ENCODE assay signal across 9 cellular contexts in genomic region chr1:225962440-225962975, GRCh38. TPM values are rescaled to one million over a fixed set of nuclear protein-coding genes. Genes with fewer than 3 reads are reported as not detected.
A peak's percentile ranks its signal among the peaks of the same experiment; 100 is the strongest.
DNase-seq lines count a peak whose midpoint lies in the region; ATAC-seq and TF ChIP-seq lines count a peak whose summit lies in the region.
"Had no signal": no experiment of that assay in that cellular context is flagged by ENCODE, and none has a peak within 500 bp of the region (broad histone marks: within the 10 kb centered on the region; RNA-seq: fewer than 3 reads in every experiment).

No MANE protein-coding gene starts in this region.

- no peak overlapping the region for H3K4me3 ChIP-seq in WI38 (ENCODE audit: low read depth, low read length)

- no peak overlapping the region for H3K27ac Mint-ChIP-seq in brain

- ATAC-seq in GM18505 (IDR thresholded peaks at IDR 0.05; ENCODE audit: unreplicated experiment) (peak; percentile 76), HG03159 (IDR thresholded peaks at IDR 0.05; ENCODE audit: unreplicated experiment) (peak; percentile 83), GM18520 (IDR thresholded peaks at IDR 0.05; ENCODE audit: unreplicated experiment) (no peak)

- H3K4me3 Mint-ChIP-seq in brain, result no peak overlapping the region

- TF ChIP-seq CTCF in WI38 (IDR thresholded peaks at IDR 0.05; ENCODE audit: low read depth, low read length) (peak; percentile 65), brain (conservative IDR thresholded peaks at IDR 0.05) (peak; percentile 38 to 70)

- DNase-seq in mesenteric fat pad (ENCODE audit: low spot score) (peak; percentile 88), NCI-H2081 treated with DMSO at 0.1 percent for 48 hours (lab: John Stamatoyannopoulos, UW) (no peak)
- peak; percentile 42 for DNase-seq in stimulated activated naive CD4-positive, alpha-beta T cell treated with Interleukin-2 at 50 U/mL for 16 hours (lab: John Stamatoyannopoulos, UW)

- H3K9me3 Mint-ChIP-seq in brain, result peaks cover 0 to 4% (median 0%) of the 10 kb centered on the region in 5 experiments

- H3K27me3 Mint-ChIP-seq in brain, result peaks cover 7% of the 10 kb centered on the region

- H3K4me1 Mint-ChIP-seq in brain, result no peaks in the 10 kb centered on the region

- no peak for TF ChIP-seq POLR2A in GM18505 (IDR thresholded peaks at IDR 0.05; ENCODE audit: borderline replicate concordance, extremely low read depth, insufficient read depth, insufficient read length)

- no peaks in the 10 kb centered on the region for H3K36me3 Mint-ChIP-seq in brain

RNA-seq across cellular contexts. Expression of gene LEFTY2, which starts 21.5 kb away (rescaled TPM):
- 1.7 TPM for polyA plus RNA-seq in brain (ENCODE audit: insufficient read depth, low read depth, low replicate concordance)
- total RNA-seq in mesenteric fat pad, result 2.2 TPM
- total RNA-seq: T-helper 2 cell treated with Interferon-gamma antibody and Interleukin-4, amounts not matched to agents 100 ng/mL and 5 ng/mL, for 36 hours had no signal

RNA-seq across cellular contexts. Expression of gene SDE2, which starts 36.6 kb away (rescaled TPM):
- polyA plus RNA-seq in brain (ENCODE audit: insufficient read depth, low read depth, low replicate concordance), result 8.5 TPM
- 20.1 TPM for total RNA-seq in mesenteric fat pad

RNA-seq across cellular contexts. Expression of gene PYCR2, which starts 38.5 kb away (rescaled TPM):
- 107 TPM for polyA plus RNA-seq in brain (ENCODE audit: insufficient read depth, low read depth, low replicate concordance)
- total RNA-seq in mesenteric fat pad, result 48.9 TPM
